Comparison of ENCODE assay signal across 7 cellular contexts in the genomic region with DNA sequence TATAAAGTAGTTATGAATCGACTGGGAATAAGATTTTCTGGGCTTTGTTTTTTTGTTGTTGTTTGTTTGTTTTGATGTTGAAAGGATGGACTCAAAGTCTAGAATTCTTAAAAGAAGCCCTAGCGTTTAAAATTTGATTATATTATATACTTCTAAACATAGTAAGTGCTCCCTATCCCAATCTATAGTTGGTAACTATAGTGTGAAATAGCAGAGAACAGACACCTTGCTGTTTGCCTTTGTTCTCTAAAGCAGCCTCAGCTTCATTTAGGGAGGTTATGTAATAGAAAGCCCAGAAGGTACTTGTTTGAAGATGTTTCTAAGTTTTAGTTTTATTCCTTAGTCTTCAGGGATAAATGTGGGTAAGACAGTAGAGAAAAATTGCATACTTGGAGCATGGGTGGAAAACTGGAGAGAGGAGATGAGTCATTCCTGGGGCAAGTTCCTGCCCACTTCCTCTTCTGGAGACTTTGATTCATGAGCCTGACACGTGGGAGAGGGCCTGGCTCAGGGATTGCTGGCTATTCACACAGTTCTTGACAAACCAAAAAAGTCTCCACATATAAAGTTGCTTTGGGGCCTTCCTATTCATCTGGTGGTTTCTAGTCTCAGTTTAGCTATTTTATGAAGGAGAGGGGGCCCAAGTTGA.
DNase-seq lines count a peak whose midpoint lies in the region; ATAC-seq and TF ChIP-seq lines count a peak whose summit lies in the region.

No MANE protein-coding gene starts in this region.

- TF ChIP-seq CTCF in PC-3 (conservative IDR thresholded peaks at IDR 0.05; ENCODE audit: low read depth, low read length) (no peak), endothelial cell (IDR thresholded peaks at IDR 0.05; ENCODE audit: unreplicated experiment) (no peak), mucosa of descending colon (IDR thresholded peaks at IDR 0.05) (no peak)
- TF ChIP-seq CTCF in CD4-positive, alpha-beta T cell (IDR thresholded peaks at IDR 0.05), result no peak

- no peaks in the 10 kb centered on the region for H3K27me3 ChIP-seq in PC-3 (ENCODE audit: low read length)
- H3K27me3 ChIP-seq in CD4-positive, alpha-beta T cell (ENCODE audit: control insufficient read depth, insufficient read depth, low read length), result no peaks in the 10 kb centered on the region

- peak overlapping the region; percentile 91 for H3K27ac Mint-ChIP-seq in endothelial cell (ENCODE audit: unreplicated experiment)
- H3K27ac Mint-ChIP-seq in CD4-positive, alpha-beta T cell, result no peak overlapping the region

- peaks cover 13% of the 10 kb centered on the region for H3K36me3 Mint-ChIP-seq in endothelial cell (ENCODE audit: low read depth, unreplicated experiment)
- H3K36me3 Mint-ChIP-seq in CD4-positive, alpha-beta T cell (ENCODE audit: low read depth), result no peaks in the 10 kb centered on the region

- H3K4me3 Mint-ChIP-seq in endothelial cell (ENCODE audit: unreplicated experiment), result no peak overlapping the region
- no peak overlapping the region for H3K4me3 Mint-ChIP-seq in CD4-positive, alpha-beta T cell

- H3K9ac ChIP-seq in PC-3 (ENCODE audit: low read length), result peak overlapping the region; percentile 17; the same call in 1 of the 2 replicates

- POLR2A ChIA-PET in PC-3 (lab: Charles Lee; ENCODE audit: unreplicated experiment), result no interaction called here
- POLR2A ChIA-PET in CD4-positive, alpha-beta T cell (lab: Charles Lee), result no interaction called here

- no peaks in the 10 kb centered on the region for H3K9me3 Mint-ChIP-seq in endothelial cell (ENCODE audit: unreplicated experiment)
- no peaks in the 10 kb centered on the region for H3K9me3 Mint-ChIP-seq in CD4-positive, alpha-beta T cell

- H3K27me3 Mint-ChIP-seq in endothelial cell (ENCODE audit: unreplicated experiment), result no peaks in the 10 kb centered on the region
- H3K27me3 Mint-ChIP-seq in CD4-positive, alpha-beta T cell, result no peaks in the 10 kb centered on the region

- H3K4me3 ChIP-seq in PC-3 (ENCODE audit: low read length) (no peak overlapping the region), mucosa of descending colon (no peak overlapping the region)

- DNase-seq in PC-3, result peak; percentile 87
- DNase-seq in endothelial cell (ENCODE audit: low spot score), result peak; percentile 25
- DNase-seq in mucosa of descending colon, result peak; percentile 60 to 79 (median 68)
- no peak for DNase-seq in NCI-H146 (lab: John Stamatoyannopoulos, UW)
- DNase-seq in CD4-positive, alpha-beta T cell, result no peak

- no peaks in the 10 kb centered on the region for H3K9me2 ChIP-seq in PC-3 (replicated peaks; ENCODE audit: low read length)

- peaks cover 24% of the 10 kb centered on the region for H3K4me1 ChIP-seq in PC-3 (ENCODE audit: insufficient read depth, low read length)
- peaks cover 12% of the 10 kb centered on the region for H3K4me1 ChIP-seq in mucosa of descending colon (ENCODE audit: low read depth)

- H3F3A ChIP-seq in PC-3 (ENCODE audit: low read length, unreplicated experiment), result peaks cover 9% of the 10 kb centered on the region

- no peak overlapping the region for H2AFZ ChIP-seq in PC-3 (ENCODE audit: low read length)

- peak overlapping the region; percentile 59 for H3K4me2 ChIP-seq in PC-3 (ENCODE audit: low read length)

- intact Hi-C loops in PC-3 (cut with micrococcal nuclease) (loop anchor here (5.0 to 10.0 kb wide), 2 partner anchors 128 to 130 kb away; partner anchors contain the start of gene MYO1B), mucosa of descending colon (cut with DNase I, micrococcal nuclease) (no loop called here)
- intact Hi-C loops in CD4-positive, alpha-beta T cell (cut with DNase I, micrococcal nuclease), result no loop called here

- BruUV-seq in PC-3 (replicated peaks; lab: Mats Ljungman, UMichigan), result no TSS peak

- ATAC-seq in GM18508 (IDR thresholded peaks at IDR 0.05; ENCODE audit: insufficient read depth, unreplicated experiment), result peak; percentile 79
- peak; percentile 89 for ATAC-seq in HG02852 (IDR thresholded peaks at IDR 0.05; ENCODE audit: unreplicated experiment)
- peak; percentile 100 for ATAC-seq in PC-3
- peak; percentile 99 for ATAC-seq in mucosa of descending colon
- ATAC-seq in CD4-positive, alpha-beta T cell (ENCODE audit: poor library complexity), result no peak

- H3K79me2 ChIP-seq in PC-3 (ENCODE audit: low read length), result peaks cover 5% of the 10 kb centered on the region; the same call in 1 of the 2 replicates

- H4K20me1 ChIP-seq in PC-3 (ENCODE audit: low read length), result no peaks in the 10 kb centered on the region

- H3K36me3 ChIP-seq in PC-3 (ENCODE audit: low read depth, low read length) (peaks cover 28% of the 10 kb centered on the region), mucosa of descending colon (ENCODE audit: low read depth) (no peaks in the 10 kb centered on the region)

- peaks cover 26% of the 10 kb centered on the region for H3K4me1 Mint-ChIP-seq in endothelial cell (ENCODE audit: unreplicated experiment)
- H3K4me1 Mint-ChIP-seq in CD4-positive, alpha-beta T cell (ENCODE audit: low read depth), result no peaks in the 10 kb centered on the region

- CTCF ChIA-PET in PC-3 (lab: Charles Lee), result no interaction called here
- CTCF ChIA-PET in CD4-positive, alpha-beta T cell (lab: Charles Lee), result no interaction called here

- no peaks in the 10 kb centered on the region for H3K9me3 ChIP-seq in PC-3 (ENCODE audit: low read length)
- no peaks in the 10 kb centered on the region for H3K9me3 ChIP-seq in mucosa of descending colon
- no peaks in the 10 kb centered on the region for H3K9me3 ChIP-seq in CD4-positive, alpha-beta T cell (ENCODE audit: control insufficient read depth, low read length)

- H3K27ac ChIP-seq in PC-3 (ENCODE audit: low read length), result peak overlapping the region; percentile 72
- no peak overlapping the region for H3K27ac ChIP-seq in CD4-positive, alpha-beta T cell (ENCODE audit: low read depth, low read length)

Comparison
In these comparisons a context has a peak if more than half of its experiments do, and no peak if none do; other contexts are left out.
1. DNase-seq: peak in PC-3 (single experiment), endothelial cell (single experiment) and mucosa of descending colon (3 of 3); none in NCI-H146 (single experiment) and CD4-positive, alpha-beta T cell (0 of 10).